ENCODE assay signal across 23 cellular contexts in the genomic region with DNA sequence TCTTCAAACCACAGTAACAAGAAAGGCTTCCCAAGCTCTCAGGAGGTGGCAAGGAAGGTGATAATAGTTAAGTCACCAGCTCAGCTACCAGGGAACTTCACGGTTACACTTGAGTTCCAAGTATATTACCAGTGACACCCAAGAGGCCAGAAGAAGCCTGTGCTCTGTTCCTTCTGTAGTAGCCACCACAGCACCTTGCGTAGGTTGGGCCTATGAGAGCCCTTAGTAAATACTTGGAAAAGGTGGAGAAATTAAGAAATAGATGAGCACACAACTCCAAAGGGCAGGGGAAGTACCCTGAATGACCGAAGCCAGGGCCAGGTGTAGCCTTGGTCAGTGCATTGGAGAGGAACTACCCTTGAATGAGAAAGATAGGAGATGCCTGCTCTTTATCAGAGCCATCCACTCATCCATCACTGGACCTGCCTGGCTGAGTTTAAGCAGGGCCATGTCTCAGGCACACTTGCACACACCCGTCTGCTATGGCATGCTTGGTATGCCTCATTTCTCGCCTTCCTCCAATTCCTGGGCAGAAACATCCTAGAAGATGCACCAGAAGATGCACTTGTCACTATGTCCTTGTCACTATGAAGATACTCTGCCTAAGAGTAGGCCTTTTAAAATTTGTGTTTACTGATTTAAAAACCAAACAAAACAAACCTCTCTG.
"Had no signal": no experiment of that assay in that cellular context is flagged by ENCODE, and none has a peak within 500 bp of the region (broad histone marks: within the 10 kb centered on the region; RNA-seq: fewer than 3 reads in every experiment).

No MANE protein-coding gene starts in this region.

- H3K4me3 ChIP-seq: coronary artery, esophagus squamous epithelium, right atrium auricular region, stomach, thyroid gland, uterus had no signal

- H3K27ac ChIP-seq: coronary artery, esophagus squamous epithelium, parathyroid adenoma, right atrium auricular region, stomach, thyroid gland, uterus had no signal

- H3K36me3 ChIP-seq: esophagus squamous epithelium, right atrium auricular region, stomach, thyroid gland, uterus had no signal

- H3K9me3 Mint-ChIP-seq: natural killer cell; neural crest cell; stimulated activated effector memory CD8-positive, alpha-beta T cell treated with anti-CD3 and anti-CD28 coated beads, Interleukin-12 subunit alpha, Interleukin-12 subunit beta, amount 100 ng/mL, for 72 hours had no signal

- DNase-seq: dermis blood vessel endothelial cell; effector memory CD4-positive, alpha-beta T cell; esophagus squamous epithelium; foreskin melanocyte; head of caudate nucleus; kidney; mammary epithelial cell; natural killer cell; stimulated activated CD4-positive, alpha-beta T cell treated with anti-CD3 and anti-CD28 coated beads, Interleukin-2, amount 100 ng/mL, for 24 hours; stimulated activated CD4-positive, alpha-beta T cell treated with anti-CD3 and anti-CD28 coated beads, Interleukin-4, amount 100 ng/mL, for 24 hours; stimulated activated naive CD4-positive, alpha-beta T cell treated with Interleukin-2 at 50 U/mL for 16 hours; stomach; thyroid gland; uterus had no signal

- H3K36me3 Mint-ChIP-seq: natural killer cell; stimulated activated effector memory CD8-positive, alpha-beta T cell treated with anti-CD3 and anti-CD28 coated beads, Interleukin-12 subunit alpha, Interleukin-12 subunit beta, amount 100 ng/mL, for 72 hours had no signal

- H2AFZ ChIP-seq: parathyroid adenoma had no signal

- H3K27ac Mint-ChIP-seq: natural killer cell; progenitor cell of endocrine pancreas; stimulated activated effector memory CD8-positive, alpha-beta T cell treated with anti-CD3 and anti-CD28 coated beads, Interleukin-12 subunit alpha, Interleukin-12 subunit beta, amount 100 ng/mL, for 72 hours had no signal

- H3K4me3 Mint-ChIP-seq: natural killer cell; neural crest cell; stimulated activated effector memory CD8-positive, alpha-beta T cell treated with anti-CD3 and anti-CD28 coated beads, Interleukin-12 subunit alpha, Interleukin-12 subunit beta, amount 100 ng/mL, for 72 hours had no signal

- H3K79me2 ChIP-seq: parathyroid adenoma had no signal

- FAIRE-seq: endothelial cell of umbilical vein, kidney had no signal

- H3K9ac ChIP-seq: parathyroid adenoma had no signal

- H3K27me3 ChIP-seq: esophagus squamous epithelium, right atrium auricular region, stomach, thyroid gland, uterus had no signal

- H3K9me3 ChIP-seq: esophagus squamous epithelium, right atrium auricular region, stomach, thyroid gland, uterus had no signal

- ATAC-seq: left lobe of liver; natural killer cell; sciatic nerve; stimulated activated effector memory CD8-positive, alpha-beta T cell treated with anti-CD3 and anti-CD28 coated beads, Interleukin-12 subunit alpha, Interleukin-12 subunit beta, amount 100 ng/mL, for 72 hours had no signal
